In genomic region chr20:17960927-17961599, GRCh38 we compare ENCODE assay signal across 1 cellular context.
TF ChIP-seq lines count a peak whose summit lies in the region.

No MANE protein-coding gene starts in this region.

TF ChIP-seq in GM12878, 131 proteins besides CTCF, POLR2A, EP300 and RAD21 (continued from another document):
- TF ChIP-seq MTA3 (IDR thresholded peaks at IDR 0.05; ENCODE audit: borderline replicate concordance, low read length) (peak; percentile 62; the same call in 1 of the 2 replicates), CHD1 (IDR thresholded peaks at IDR 0.05; ENCODE audit: low read depth, low read length) (no peak), BCL11A (IDR thresholded peaks at IDR 0.05; ENCODE audit: low read depth, low read length) (no peak), TCF12 (IDR thresholded peaks at IDR 0.05; ENCODE audit: low read depth, low read length) (0 out of 2 replicates have a peak, but pooled peaks have one; percentile 18), BACH1 (IDR thresholded peaks at IDR 0.05; ENCODE audit: borderline replicate concordance) (no peak), RUNX3 (IDR thresholded peaks at IDR 0.05; ENCODE audit: low read length) (peak; percentile 13; the same call in 1 of the 2 replicates), CEBPB (IDR thresholded peaks at IDR 0.05; ENCODE audit: borderline replicate concordance in 1 of 2, low read depth in 2 of 2, low read length in 2 of 2) (no peak), POLR2AphosphoS5 (IDR thresholded peaks at IDR 0.05; ENCODE audit: low read length) (peak; percentile 48), NR2C1 (IDR thresholded peaks at IDR 0.05) (peak; percentile 45; the same call in 1 of the 2 replicates), SPI1 (IDR thresholded peaks at IDR 0.05; ENCODE audit: borderline replicate concordance, insufficient read depth, low read depth, low read length) (peak; percentile 51; the same call in 1 of the 2 replicates), LARP7 (IDR thresholded peaks at IDR 0.05) (0 out of 2 replicates have a peak, but pooled peaks have one; percentile 50), BCLAF1 (IDR thresholded peaks at IDR 0.05) (no peak), SKIL (IDR thresholded peaks at IDR 0.05; ENCODE audit: low read depth, poor library complexity, severe bottlenecking) (no peak)
